Comparison of ENCODE assay signal across 10 cellular contexts in the genomic region with DNA sequence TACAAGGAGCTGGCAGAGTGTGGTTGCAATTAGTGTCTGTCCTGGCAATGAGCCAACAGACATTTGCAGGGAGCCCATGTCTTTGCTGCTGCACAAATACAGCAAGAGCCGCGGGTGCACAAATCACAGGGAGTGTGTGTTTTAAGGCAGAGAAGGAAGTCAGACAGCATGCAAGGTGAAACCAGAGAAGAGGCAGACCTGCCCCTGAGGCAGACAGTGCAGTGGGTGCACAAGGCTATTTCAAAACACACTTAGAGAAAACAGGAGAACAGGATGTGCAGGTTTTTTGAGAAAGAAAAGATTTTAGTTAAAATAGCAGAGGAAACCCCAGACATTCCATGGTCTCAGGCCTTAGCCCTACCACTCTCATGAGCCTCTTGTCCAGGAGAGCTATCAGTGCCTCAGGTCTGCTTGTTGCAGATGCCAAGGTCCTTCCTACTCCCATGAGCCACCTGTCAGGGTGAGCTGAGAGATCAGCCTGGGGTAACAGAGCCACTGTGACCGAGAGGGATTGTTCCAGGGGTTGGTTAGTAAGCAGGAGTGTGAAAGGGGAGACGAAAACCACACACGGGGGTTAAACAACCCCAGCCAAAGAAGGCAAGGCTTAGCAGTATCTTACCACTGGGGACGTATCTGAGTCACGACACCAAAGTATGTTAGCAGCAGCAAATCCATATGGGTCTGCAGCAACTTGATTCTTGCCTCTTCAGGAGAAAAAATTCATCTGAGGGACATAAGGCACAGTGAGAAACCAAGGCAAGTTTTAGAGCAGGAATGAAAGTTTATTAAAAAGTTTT.
DNase-seq lines count a peak whose midpoint lies in the region; ATAC-seq and TF ChIP-seq lines count a peak whose summit lies in the region.
"Had no signal": no experiment of that assay in that cellular context is flagged by ENCODE, and none has a peak within 500 bp of the region (broad histone marks: within the 10 kb centered on the region; RNA-seq: fewer than 3 reads in every experiment).

No MANE protein-coding gene starts in this region.

- H3K4me1 Mint-ChIP-seq in stimulated activated memory B cell treated with anti-CD40 and anti-IgM and Interleukin-4, amounts not matched to agents 10 μg/mL and 1 μg/mL and 100 μg/mL, for 72 hours = no peaks in the 10 kb centered on the region

- no peaks in the 10 kb centered on the region for H3K36me3 Mint-ChIP-seq in stimulated activated memory B cell treated with anti-CD40 and anti-IgM and Interleukin-4, amounts not matched to agents 10 μg/mL and 1 μg/mL and 100 μg/mL, for 72 hours

- no peak overlapping the region for H3K4me3 ChIP-seq in AG04450 (ENCODE audit: low read depth, low read length)
- H3K4me3 ChIP-seq: Peyer's patch had no signal

- H3K27me3 ChIP-seq in AG04450 (ENCODE audit: control insufficient read depth, insufficient read depth, low read length) = no peaks in the 10 kb centered on the region
- H3K27me3 ChIP-seq: Peyer's patch had no signal

- no peak overlapping the region for H3K4me3 Mint-ChIP-seq in stimulated activated memory B cell treated with anti-CD40 and anti-IgM and Interleukin-4, amounts not matched to agents 10 μg/mL and 1 μg/mL and 100 μg/mL, for 72 hours

- ATAC-seq in stimulated activated memory B cell treated with anti-CD40 and anti-IgM and Interleukin-4, amounts not matched to agents 10 μg/mL and 1 μg/mL and 100 μg/mL, for 72 hours = no peak

- H3K27ac Mint-ChIP-seq in stimulated activated memory B cell treated with anti-CD40 and anti-IgM and Interleukin-4, amounts not matched to agents 10 μg/mL and 1 μg/mL and 100 μg/mL, for 72 hours = no peak overlapping the region

- DNase-seq in AG04450 (ENCODE audit: low read depth, low spot score) (no peak), Daoy (ENCODE audit: low read depth) (peak; percentile 72), NCI-H69 (lab: John Stamatoyannopoulos, UW) (peak; percentile 97), fibroblast of gingiva (ENCODE audit: low read depth) (peak; percentile 5), hepatic stellate cell (ENCODE audit: low spot score) (no peak)
- no peak for DNase-seq in activated effector memory CD4-positive, alpha-beta T cell treated with Interleukin-2 at 50 U/mL for 16 hours
- no peak for DNase-seq in activated CD8-positive, alpha-beta memory T cell treated with anti-CD3 and anti-CD28 coated beads, Interleukin-2, amount 50 U/mL, for 4 hours
- DNase-seq: stimulated activated CD4-positive, alpha-beta T cell treated with anti-CD3 and anti-CD28 coated beads, Interleukin-4, amount 100 ng/mL, for 24 hours had no signal

- TF ChIP-seq CTCF in AG04450 (IDR thresholded peaks at IDR 0.05; ENCODE audit: low read depth, low read length) = peak; percentile 36; the same call in 1 of the 2 replicates

- POLR2A ChIA-PET in AG04450 (lab: Yijun Ruan, JAX) = interaction anchor here (1.1 kb wide), 1 partner anchor 12 kb away, joined by 3 read pairs; no protein-coding TSS in a partner anchor

- peaks cover 15% of the 10 kb centered on the region for H3K9me3 ChIP-seq in AG04450 (ENCODE audit: control insufficient read depth, insufficient read depth, low read length)
- H3K9me3 ChIP-seq: Peyer's patch had no signal

- CTCF ChIA-PET in AG04450 (lab: Charles Lee) = interaction anchor here (1.1 to 3.0 kb wide), 2 partner anchors 16 to 17 kb away, joined by 3 to 13 read pairs; no protein-coding TSS in a partner anchor

- peak overlapping the region; percentile 47 for H3K27ac ChIP-seq in AG04450 (ENCODE audit: low read depth, low read length)
- H3K27ac ChIP-seq: Peyer's patch had no signal

- no peaks in the 10 kb centered on the region for H3K27me3 Mint-ChIP-seq in stimulated activated memory B cell treated with anti-CD40 and anti-IgM and Interleukin-4, amounts not matched to agents 10 μg/mL and 1 μg/mL and 100 μg/mL, for 72 hours

- peaks cover 10% of the 10 kb centered on the region for H3K9me3 Mint-ChIP-seq in stimulated activated memory B cell treated with anti-CD40 and anti-IgM and Interleukin-4, amounts not matched to agents 10 μg/mL and 1 μg/mL and 100 μg/mL, for 72 hours

Comparison
In these comparisons a context has a peak if more than half of its experiments do, and no peak if none do; other contexts are left out.
1. DNase-seq: peak in Daoy (single experiment), NCI-H69 (single experiment) and fibroblast of gingiva (single experiment); none in AG04450 (single experiment), activated effector memory CD4-positive, alpha-beta T cell treated with Interleukin-2 at 50 U/mL for 16 hours (single experiment), hepatic stellate cell (single experiment) and activated CD8-positive, alpha-beta memory T cell treated with anti-CD3 and anti-CD28 coated beads, Interleukin-2, amount 50 U/mL, for 4 hours (single experiment).